Comparison of ENCODE assay signal across 7 cellular contexts in the genomic region with DNA sequence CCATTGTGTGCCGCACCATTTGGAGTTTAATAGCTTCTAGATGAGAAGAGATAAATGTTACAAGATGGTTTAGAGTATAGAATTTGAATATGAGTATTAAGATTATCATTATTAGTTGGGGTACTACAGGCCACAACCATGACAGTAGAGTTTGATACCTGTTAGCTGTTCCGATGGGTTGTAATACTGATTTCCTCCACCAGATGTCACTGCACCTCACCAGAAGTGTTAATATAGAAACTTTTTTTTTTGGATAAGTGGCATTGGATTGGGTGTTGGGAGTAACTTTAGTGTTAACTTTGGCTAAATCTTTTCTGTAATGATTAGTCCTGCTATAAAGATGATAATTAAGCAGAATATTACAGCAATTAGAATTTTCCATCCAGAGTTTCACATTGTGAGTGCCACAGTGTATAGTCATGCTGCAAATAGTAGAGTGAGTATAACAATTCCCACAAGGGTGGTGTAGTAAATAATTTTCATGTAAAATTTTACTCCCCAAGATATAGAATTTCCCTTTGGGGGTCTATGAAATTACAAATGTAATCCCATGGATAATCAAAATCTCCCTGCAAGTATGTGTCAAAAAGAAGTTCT. TPM values are rescaled to one million over a fixed set of nuclear protein-coding genes. Genes with fewer than 3 reads are reported as not detected.
DNase-seq lines count a peak whose midpoint lies in the region; ATAC-seq, FAIRE-seq and TF ChIP-seq lines count a peak whose summit lies in the region.

No MANE protein-coding gene starts in this region.

- no peak for ATAC-seq in K562
- no peak for ATAC-seq in GM21367 (IDR thresholded peaks at IDR 0.05; ENCODE audit: unreplicated experiment)
- no peak for ATAC-seq in GM21447 (IDR thresholded peaks at IDR 0.05; ENCODE audit: unreplicated experiment)

- CTCF ChIA-PET in K562 (lab: Yijun Ruan, JAX; ENCODE audit: low intra/inter-chr PET ratio) = interaction anchor here (0.9 kb wide), 1 partner anchor 93 kb away, joined by 4 read pairs; no protein-coding TSS in a partner anchor

- no peaks in the 10 kb centered on the region for H3K79me2 ChIP-seq in K562 (ENCODE audit: control insufficient read depth, insufficient read depth, low read length)

- no peak for TF ChIP-seq POLR2A in K562 (conservative IDR thresholded peaks at IDR 0.05)

- H3K4me3 ChIP-seq in K562 = no peak overlapping the region

- no peaks in the 10 kb centered on the region for H3K36me3 ChIP-seq in K562 (ENCODE audit: control insufficient read depth, insufficient read depth, low read length)

- no peaks in the 10 kb centered on the region for H3K4me1 ChIP-seq in K562 (replicated peaks in 1 of 2; ENCODE audit: control insufficient read depth in 2 of 2, insufficient read depth in 2 of 2, low read length in 2 of 2)

- intact Hi-C loops in K562 (cut with micrococcal nuclease) = loop anchor here (10.0 kb wide), 1 partner anchor 51 kb away; no protein-coding TSS in a partner anchor

- peak in 1 of 2 experiments; percentile 40; a peak in 2 of 4 replicates for TF ChIP-seq RAD21 in K562 (CRISPR knock-in tag; conservative IDR thresholded peaks at IDR 0.05 in 1 of 2, IDR thresholded peaks at IDR 0.05 in 1 of 2)

- H3K27me3 ChIP-seq in K562 (ENCODE audit: control insufficient read depth in 2 of 2, insufficient read depth in 2 of 2, low read length in 2 of 2) = no peaks in the 10 kb centered on the region

- WGBS in K562 (ENCODE audit: insufficient coverage, low coverage, missing lambda C conversion rate) = 0% methylated on average over 2 of the region's 2 CpGs

- POLR2A ChIA-PET in K562 (lab: Yijun Ruan, JAX) = no interaction called here

- H3K9me3 Mint-ChIP-seq in mesothelial cell of epicardium = peaks cover 72% of the 10 kb centered on the region

- TF ChIP-seq EP300 in K562 (IDR thresholded peaks at IDR 0.05; ENCODE audit: low read length) = no peak

- H4K20me1 ChIP-seq in K562 (replicated peaks; ENCODE audit: control insufficient read depth, insufficient read depth, low read length) = no peaks in the 10 kb centered on the region

- no peak overlapping the region for H3K27ac ChIP-seq in K562 (ENCODE audit: extremely low read depth, low read depth, low read length)

- H2AFZ ChIP-seq in K562 (ENCODE audit: low read depth, low read length) = no peak overlapping the region

- no peak for FAIRE-seq in K562 (lab: Jason Lieb, UNC)

- peaks cover 3% of the 10 kb centered on the region for H3K36me3 Mint-ChIP-seq in mesothelial cell of epicardium

- H3K9me3 ChIP-seq in K562 (replicated peaks; ENCODE audit: control insufficient read depth, insufficient read depth, low read depth, low read length) = no peaks in the 10 kb centered on the region; the same call in 1 of the 2 replicates

- DNase-seq in EL (peak; percentile 43), HT1080 (ENCODE audit: low read depth) (peak; percentile 7), K562 (ENCODE audit: extremely low read depth in 1 of 4, low spot score in 3 of 4) (peak; percentile 25 to 48 (median 43)), mesothelial cell of epicardium (ENCODE audit: low spot score in 2 of 2, unreplicated experiment in 2 of 2) (no peak), anterior cingulate cortex (lab: John Stamatoyannopoulos, UW) (no peak)

- no peaks in the 10 kb centered on the region for H3K9me1 ChIP-seq in K562 (ENCODE audit: control insufficient read depth, insufficient read depth, low read length)

- TF ChIP-seq CTCF in K562 (IDR thresholded peaks at IDR 0.05 in 2 of 3, conservative IDR thresholded peaks at IDR 0.05 in 1 of 3; ENCODE audit: insufficient read depth in 2 of 3, low read depth in 1 of 3, low read length in 3 of 3) (peak; percentile 42 to 64 (median 57); a peak in 5 of 6 replicates), mesothelial cell of epicardium (IDR thresholded peaks at IDR 0.05; ENCODE audit: unreplicated experiment) (peak; percentile 59)

- BruUV-seq in K562 (replicated peaks; lab: Mats Ljungman, UMichigan) = no TSS peak

- in situ Hi-C loops in K562 (cut with MboI) = no loop called here

- no peak overlapping the region for H3K27ac Mint-ChIP-seq in mesothelial cell of epicardium

- no peak overlapping the region for H3K4me2 ChIP-seq in K562 (ENCODE audit: insufficient read depth, low read length)

- no peaks in the 10 kb centered on the region for H3K4me1 Mint-ChIP-seq in mesothelial cell of epicardium

- H3K27me3 Mint-ChIP-seq in mesothelial cell of epicardium (ENCODE audit: low read depth) = no peaks in the 10 kb centered on the region

- H3K4me3 Mint-ChIP-seq in mesothelial cell of epicardium = no peak overlapping the region

- H3K9ac ChIP-seq in K562 (ENCODE audit: insufficient read depth in 1 of 2, low read depth in 2 of 2, low read length in 2 of 2) = no peak overlapping the region

TF ChIP-seq in K562, 482 proteins besides CTCF, POLR2A, EP300 and RAD21:
- TF ChIP-seq ZNF764 (CRISPR knock-in tag; IDR thresholded peaks at IDR 0.05; ENCODE audit: low read depth) (peak; percentile 91), ZNF384 (IDR thresholded peaks at IDR 0.05; ENCODE audit: low read depth, low read length) (peak; percentile 61)
- TF ChIP-seq, protein P1, sequence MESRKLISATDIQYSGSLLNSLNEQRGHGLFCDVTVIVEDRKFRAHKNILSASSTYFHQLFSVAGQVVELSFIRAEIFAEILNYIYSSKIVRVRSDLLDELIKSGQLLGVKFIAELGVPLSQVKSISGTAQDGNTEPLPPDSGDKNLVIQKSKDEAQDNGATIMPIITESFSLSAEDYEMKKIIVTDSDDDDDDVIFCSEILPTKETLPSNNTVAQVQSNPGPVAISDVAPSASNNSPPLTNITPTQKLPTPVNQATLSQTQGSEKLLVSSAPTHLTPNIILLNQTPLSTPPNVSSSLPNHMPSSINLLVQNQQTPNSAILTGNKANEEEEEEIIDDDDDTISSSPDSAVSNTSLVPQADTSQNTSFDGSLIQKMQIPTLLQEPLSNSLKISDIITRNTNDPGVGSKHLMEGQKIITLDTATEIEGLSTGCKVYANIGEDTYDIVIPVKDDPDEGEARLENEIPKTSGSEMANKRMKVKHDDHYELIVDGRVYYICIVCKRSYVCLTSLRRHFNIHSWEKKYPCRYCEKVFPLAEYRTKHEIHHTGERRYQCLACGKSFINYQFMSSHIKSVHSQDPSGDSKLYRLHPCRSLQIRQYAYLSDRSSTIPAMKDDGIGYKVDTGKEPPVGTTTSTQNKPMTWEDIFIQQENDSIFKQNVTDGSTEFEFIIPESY (CRISPR knock-in tag; IDR thresholded peaks at IDR 0.05) = no peak

RNA-seq across cellular contexts. Expression of gene PSG3, which starts 56.3 kb away (rescaled TPM):
- total RNA-seq in HT1080 (2014; rRNA removed; shearing (Covaris generic)) = not detected in 2 replicates
- polyA plus RNA-seq in HT1080 (2015; cell fraction: cytosol; rRNA removed) = not detected in 2 replicates
- polyA plus RNA-seq in HT1080 (2015; cell fraction: nucleus; rRNA removed) = 0.12 TPM in 1 of 2 replicates, not detected in the other
- not detected in 2 replicates for total RNA-seq in K562 (2011; cell fraction: chromatin; rRNA removed; ENCODE audit: low replicate concordance)
- not detected in 2 replicates for total RNA-seq in K562 (2011; cell fraction: nucleolus; rRNA removed)
- total RNA-seq in K562 (2011; cell fraction: nucleoplasm; rRNA removed) = not detected in 2 replicates
- total RNA-seq in K562 (2014; rRNA removed) (not detected in 2 replicates), K562 (2014; rRNA removed; fragmentation: Illumina TruSeq; extraction: Trizol) (not detected in 2 replicates), K562 (2015; rRNA removed; fragmentation: Illumina TruSeq; extraction: Trizol) (not detected in 2 replicates), K562 (2021) (not detected in 2 replicates), mesothelial cell of epicardium (not detected in 3 replicates)
- polyA plus RNA-seq in K562 (2011; rRNA removed) (not detected in 2 replicates), K562 (2014; fragmentation: Illumina TruSeq; extraction: Trizol) (not detected in 2 replicates), K562 (2014; fragmentation: Nextera tagmentation; extraction: Ambion mirVana) (not detected), K562 (2014; rRNA removed) (not detected in 2 replicates)
- not detected in 2 replicates for polyA plus RNA-seq in K562 (2011; cell fraction: cytosol; rRNA removed)
- polyA plus RNA-seq in K562 (2011; cell fraction: nucleus; rRNA removed) = not detected in 2 replicates
- polyA plus RNA-seq in K562 (2012) = not detected in 2 replicates
- not detected in 2 replicates for polyA minus RNA-seq in K562 (2011; rRNA and poly(A)+ RNA removed)
- not detected in 2 replicates for polyA minus RNA-seq in K562 (2011; cell fraction: cytosol; rRNA and poly(A)+ RNA removed)
- polyA minus RNA-seq in K562 (2011; cell fraction: nucleus; rRNA and poly(A)+ RNA removed) = not detected in 2 replicates

Comparison
In these comparisons a context has a peak if more than half of its experiments do, and no peak if none do; other contexts are left out.
1. DNase-seq: peak in EL (single experiment), HT1080 (single experiment) and K562 (4 of 4); none in mesothelial cell of epicardium (0 of 2) and anterior cingulate cortex (0 of 58).